18 cellular contexts compared by ENCODE assay signal in the genomic region with DNA sequence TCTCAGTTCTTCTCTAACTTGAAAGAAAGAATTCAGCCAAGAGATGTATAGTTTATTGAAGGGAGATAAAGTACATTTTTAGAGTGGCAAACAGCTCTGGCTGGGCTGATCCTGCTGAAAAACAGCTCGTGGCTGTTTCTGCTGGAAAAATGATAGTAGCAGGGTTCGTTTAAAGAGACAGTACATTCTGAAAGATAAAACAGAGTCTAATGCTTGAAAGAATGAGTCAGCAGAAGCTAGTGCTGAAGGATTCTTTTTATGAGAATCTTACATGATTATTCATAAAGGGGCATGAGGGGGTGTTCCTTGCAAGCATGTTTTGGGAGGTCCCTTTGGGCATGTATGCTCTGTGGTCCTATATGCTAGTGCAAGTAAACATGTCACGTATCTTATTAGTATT.
A peak's percentile ranks its signal among the peaks of the same experiment; 100 is the strongest.
DNase-seq lines count a peak whose midpoint lies in the region; ATAC-seq, FAIRE-seq and TF ChIP-seq lines count a peak whose summit lies in the region.
"Had no signal": no experiment of that assay in that cellular context is flagged by ENCODE, and none has a peak within 500 bp of the region (broad histone marks: within the 10 kb centered on the region; RNA-seq: fewer than 3 reads in every experiment).

No MANE protein-coding gene starts in this region.

- no peak for TF ChIP-seq RAD21 in HepG2 (CRISPR knock-in tag; IDR thresholded peaks at IDR 0.05)

- POLR2A ChIA-PET in A673 (lab: Charles Lee; ENCODE audit: low non-redundant PET), result no interaction called here
- POLR2A ChIA-PET in HepG2 (lab: Yijun Ruan, JAX), result no interaction called here

- peaks cover 9% of the 10 kb centered on the region for H3K9me3 ChIP-seq in A673 (ENCODE audit: low read depth, low read length, poor library complexity, severe bottlenecking)
- no peaks in the 10 kb centered on the region for H3K9me3 ChIP-seq in gastroesophageal sphincter
- H3K9me3 ChIP-seq in transverse colon, result peaks cover 0 to 3% of the 10 kb centered on the region in 2 donors
- no peaks in the 10 kb centered on the region for H3K9me3 ChIP-seq in HepG2 (ENCODE audit: low read length)
- H3K9me3 ChIP-seq: MG63 had no signal

- TF ChIP-seq CTCF in A673 (conservative IDR thresholded peaks at IDR 0.05; ENCODE audit: low read depth, low read length) (no peak), astrocyte of the spinal cord (IDR thresholded peaks at IDR 0.05; ENCODE audit: low read depth, low read length) (no peak), gastroesophageal sphincter (IDR thresholded peaks at IDR 0.05) (no peak), transverse colon (IDR thresholded peaks at IDR 0.05) (no peak), HepG2 (CRISPR knock-in tag; IDR thresholded peaks at IDR 0.05) (no peak)

- in situ Hi-C loops in astrocyte of the spinal cord (cut with HindIII; ENCODE audit: low sequenced_read_pairs) (no loop called here), transverse colon (cut with MboI; ENCODE audit: low pct_ligation_motif_present in 1 of 4, low pct_unique_long_range_greater_than_20kb in 1 of 4, low sequenced_read_pairs in 3 of 4) (no loop called here), HepG2 (cut with HindIII; ENCODE audit: extremely low pct_ligation_motif_present, low pct_unique_long_range_greater_than_20kb) (no loop called here)

- no peaks in the 10 kb centered on the region for H3K36me3 ChIP-seq in A673 (ENCODE audit: insufficient read depth, low read length, poor library complexity, severe bottlenecking)
- H3K36me3 ChIP-seq in gastroesophageal sphincter, result no peaks in the 10 kb centered on the region
- no peaks in the 10 kb centered on the region for H3K36me3 ChIP-seq in transverse colon
- no peaks in the 10 kb centered on the region for H3K36me3 ChIP-seq in HepG2 (replicated peaks in 1 of 2; ENCODE audit: control insufficient read depth in 1 of 2, insufficient read depth in 2 of 2, low read length in 2 of 2)
- H3K36me3 ChIP-seq: MG63, neural progenitor cell, right atrium auricular region had no signal

- intact Hi-C loops in A673 (cut with micrococcal nuclease; ENCODE audit: unreplicated experiment), result no loop called here
- intact Hi-C loops in transverse colon (cut with DNase I; ENCODE audit: low total_unique reads), result no loop called here
- intact Hi-C loops in HepG2 (cut with micrococcal nuclease; ENCODE audit: unreplicated experiment), result no loop called here

- FAIRE-seq in HepG2 (lab: Jason Lieb, UNC), result no peak
- FAIRE-seq: HTR-8/SVneo had no signal

- ATAC-seq in gastroesophageal sphincter, result no peak
- no peak for ATAC-seq in HepG2
- no peak for ATAC-seq in GM19035 (IDR thresholded peaks at IDR 0.05; ENCODE audit: unreplicated experiment)
- ATAC-seq: stimulated activated naive CD8-positive, alpha-beta T cell treated with anti-CD3 and anti-CD28 coated beads, Interleukin-15, Interleukin-2, amounts not matched to agents 100 U/mL and 50 U/mL, for 24 hours had no signal

- no peaks in the 10 kb centered on the region for H3K27me3 ChIP-seq in A673 (replicated peaks; ENCODE audit: insufficient read depth, low read depth, low read length, poor library complexity)
- no peaks in the 10 kb centered on the region for H3K27me3 ChIP-seq in gastroesophageal sphincter
- H3K27me3 ChIP-seq in transverse colon, result no peaks in the 10 kb centered on the region
- H3K27me3 ChIP-seq in HepG2 (ENCODE audit: control insufficient read depth in 1 of 2, insufficient read depth in 2 of 2, low read length in 2 of 2), result no peaks in the 10 kb centered on the region; a peak in 1 of 5 replicates
- H3K27me3 ChIP-seq: MG63, neural progenitor cell, right atrium auricular region had no signal

- no peaks in the 10 kb centered on the region for H3K4me1 ChIP-seq in A673 (ENCODE audit: insufficient read depth, low read length, poor library complexity, severe bottlenecking)
- no peaks in the 10 kb centered on the region for H3K4me1 ChIP-seq in gastroesophageal sphincter
- no peaks in the 10 kb centered on the region for H3K4me1 ChIP-seq in transverse colon
- H3K4me1 ChIP-seq in HepG2 (ENCODE audit: insufficient read depth, low read length), result no peaks in the 10 kb centered on the region
- H3K4me1 ChIP-seq: neural progenitor cell, right atrium auricular region had no signal

- TF ChIP-seq POLR2A in gastroesophageal sphincter (IDR thresholded peaks at IDR 0.05), result no peak
- TF ChIP-seq POLR2A in transverse colon (IDR thresholded peaks at IDR 0.05), result no peak
- no peak for TF ChIP-seq POLR2A in HepG2 (IDR thresholded peaks at IDR 0.05; ENCODE audit: insufficient read depth in 1 of 2, low read depth in 2 of 2, low read length in 2 of 2)

- 25 to 40% methylated on average over 2 to 3 of the region's 3 CpGs for WGBS in gastroesophageal sphincter (ENCODE audit: low coverage in 1 of 2), 2 donors
- WGBS in transverse colon (ENCODE audit: low coverage in 1 of 2), 2 donors, result 55 to 56% methylated on average over 3 of the region's 3 CpGs
- 4% methylated on average over 3 of the region's 3 CpGs for WGBS in HepG2 (ENCODE audit: low lambda C conversion rate)

- no peak overlapping the region for H2AFZ ChIP-seq in HepG2 (ENCODE audit: low read length)
- H2AFZ ChIP-seq: neural progenitor cell had no signal

- CTCF ChIA-PET in A673 (lab: Charles Lee) (no interaction called here), HepG2 (lab: Yijun Ruan, JAX; ENCODE audit: low intra/inter-chr PET ratio, low total read pairs) (no interaction called here)

- no peaks in the 10 kb centered on the region for H4K20me1 ChIP-seq in HepG2 (ENCODE audit: insufficient read depth, low read length)

- no peak overlapping the region for H3K27ac ChIP-seq in A673 (ENCODE audit: low read depth, low read length, poor library complexity, severe bottlenecking)
- H3K27ac ChIP-seq in gastroesophageal sphincter, result no peak overlapping the region
- H3K27ac ChIP-seq in transverse colon, result no peak overlapping the region
- H3K27ac ChIP-seq in HepG2 (ENCODE audit: extremely low read length, insufficient read depth, low read length), result no peak overlapping the region
- H3K27ac ChIP-seq: neural progenitor cell, right atrium auricular region had no signal

- H3K4me2 ChIP-seq in HepG2 (ENCODE audit: low read depth, low read length), result no peak overlapping the region
- H3K4me2 ChIP-seq: neural progenitor cell had no signal

- H3K9ac ChIP-seq in HepG2 (ENCODE audit: insufficient read depth, low read depth, low read length), result no peak overlapping the region
- H3K9ac ChIP-seq: neural progenitor cell had no signal

- H3K4me3 ChIP-seq in A673 (ENCODE audit: low read depth, low read length, poor library complexity, severe bottlenecking), result no peak overlapping the region
- no peak overlapping the region for H3K4me3 ChIP-seq in astrocyte of the spinal cord (ENCODE audit: low read depth, low read length)
- no peak overlapping the region for H3K4me3 ChIP-seq in gastroesophageal sphincter
- H3K4me3 ChIP-seq in transverse colon, result no peak overlapping the region
- H3K4me3 ChIP-seq in HepG2 (replicated peaks in 1 of 3; ENCODE audit: insufficient read depth in 1 of 3, low read depth in 2 of 3, low read length in 3 of 3), result no peak overlapping the region
- H3K4me3 ChIP-seq: MG63, neural progenitor cell, right atrium auricular region had no signal

- DNase-seq in A673 (ENCODE audit: low spot score) (peak; percentile 2), HT1080 (ENCODE audit: low read depth) (peak; percentile 40), astrocyte of the spinal cord (ENCODE audit: low read depth, low spot score) (peak; percentile 10), iris pigment epithelial cell (ENCODE audit: low read depth) (peak; percentile 49), transverse colon (no peak), HepG2 (ENCODE audit: low spot score) (no peak)
- DNase-seq: activated CD4-positive, alpha-beta T cell treated with anti-CD3 and anti-CD28 coated beads, Interleukin-2, amount 50 U/mL, for 1 hour; activated naive CD4-positive, alpha-beta T cell treated with anti-CD3 and anti-CD28 coated beads for 36 hours; hippocampal formation; MG63; NCI-H187; NCI-H510A; stimulated activated naive CD8-positive, alpha-beta T cell treated with anti-CD3 and anti-CD28 coated beads, Interleukin-15, Interleukin-2, amounts not matched to agents 100 U/mL and 50 U/mL, for 24 hours had no signal

- BruUV-seq in A673 (replicated peaks; lab: Mats Ljungman, UMichigan), result no TSS peak
- BruUV-seq in HepG2 (replicated peaks; lab: Mats Ljungman, UMichigan), result no TSS peak

- no peaks in the 10 kb centered on the region for H3K79me2 ChIP-seq in HepG2 (ENCODE audit: insufficient read depth, low read length)

- TF ChIP-seq EP300 in gastroesophageal sphincter (IDR thresholded peaks at IDR 0.05) (no peak), transverse colon (IDR thresholded peaks at IDR 0.05; ENCODE audit: low read depth) (no peak), HepG2 (IDR thresholded peaks at IDR 0.05; ENCODE audit: low read depth in 2 of 2, low read length in 2 of 2) (no peak), HepG2 (CRISPR knock-in tag; IDR thresholded peaks at IDR 0.05; ENCODE audit: borderline replicate concordance) (no peak)

TF ChIP-seq in HepG2, 621 proteins besides CTCF, POLR2A, EP300 and RAD21 (continues in another document):
- TF ChIP-seq SMC3 (IDR thresholded peaks at IDR 0.05; ENCODE audit: low read length) (no peak), ZNF10 (CRISPR knock-in tag; IDR thresholded peaks at IDR 0.05; ENCODE audit: borderline replicate concordance, low read depth) (no peak), MYNN (CRISPR knock-in tag; IDR thresholded peaks at IDR 0.05; ENCODE audit: low read depth) (no peak)
- TF ChIP-seq, protein P1, sequence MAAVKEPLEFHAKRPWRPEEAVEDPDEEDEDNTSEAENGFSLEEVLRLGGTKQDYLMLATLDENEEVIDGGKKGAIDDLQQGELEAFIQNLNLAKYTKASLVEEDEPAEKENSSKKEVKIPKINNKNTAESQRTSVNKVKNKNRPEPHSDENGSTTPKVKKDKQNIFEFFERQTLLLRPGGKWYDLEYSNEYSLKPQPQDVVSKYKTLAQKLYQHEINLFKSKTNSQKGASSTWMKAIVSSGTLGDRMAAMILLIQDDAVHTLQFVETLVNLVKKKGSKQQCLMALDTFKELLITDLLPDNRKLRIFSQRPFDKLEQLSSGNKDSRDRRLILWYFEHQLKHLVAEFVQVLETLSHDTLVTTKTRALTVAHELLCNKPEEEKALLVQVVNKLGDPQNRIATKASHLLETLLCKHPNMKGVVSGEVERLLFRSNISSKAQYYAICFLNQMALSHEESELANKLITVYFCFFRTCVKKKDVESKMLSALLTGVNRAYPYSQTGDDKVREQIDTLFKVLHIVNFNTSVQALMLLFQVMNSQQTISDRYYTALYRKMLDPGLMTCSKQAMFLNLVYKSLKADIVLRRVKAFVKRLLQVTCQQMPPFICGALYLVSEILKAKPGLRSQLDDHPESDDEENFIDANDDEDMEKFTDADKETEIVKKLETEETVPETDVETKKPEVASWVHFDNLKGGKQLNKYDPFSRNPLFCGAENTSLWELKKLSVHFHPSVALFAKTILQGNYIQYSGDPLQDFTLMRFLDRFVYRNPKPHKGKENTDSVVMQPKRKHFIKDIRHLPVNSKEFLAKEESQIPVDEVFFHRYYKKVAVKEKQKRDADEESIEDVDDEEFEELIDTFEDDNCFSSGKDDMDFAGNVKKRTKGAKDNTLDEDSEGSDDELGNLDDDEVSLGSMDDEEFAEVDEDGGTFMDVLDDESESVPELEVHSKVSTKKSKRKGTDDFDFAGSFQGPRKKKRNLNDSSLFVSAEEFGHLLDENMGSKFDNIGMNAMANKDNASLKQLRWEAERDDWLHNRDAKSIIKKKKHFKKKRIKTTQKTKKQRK (IDR thresholded peaks at IDR 0.05; ENCODE audit: low read length), result no peak

Comparison
In these comparisons a context has a peak if more than half of its experiments do, and no peak if none do; other contexts are left out.
1. DNase-seq: peak in A673 (single experiment), HT1080 (single experiment), astrocyte of the spinal cord (single experiment) and iris pigment epithelial cell (single experiment); none in transverse colon (single experiment) and HepG2 (single experiment).